ENCODE assay signal across 23 cellular contexts in the genomic region with DNA sequence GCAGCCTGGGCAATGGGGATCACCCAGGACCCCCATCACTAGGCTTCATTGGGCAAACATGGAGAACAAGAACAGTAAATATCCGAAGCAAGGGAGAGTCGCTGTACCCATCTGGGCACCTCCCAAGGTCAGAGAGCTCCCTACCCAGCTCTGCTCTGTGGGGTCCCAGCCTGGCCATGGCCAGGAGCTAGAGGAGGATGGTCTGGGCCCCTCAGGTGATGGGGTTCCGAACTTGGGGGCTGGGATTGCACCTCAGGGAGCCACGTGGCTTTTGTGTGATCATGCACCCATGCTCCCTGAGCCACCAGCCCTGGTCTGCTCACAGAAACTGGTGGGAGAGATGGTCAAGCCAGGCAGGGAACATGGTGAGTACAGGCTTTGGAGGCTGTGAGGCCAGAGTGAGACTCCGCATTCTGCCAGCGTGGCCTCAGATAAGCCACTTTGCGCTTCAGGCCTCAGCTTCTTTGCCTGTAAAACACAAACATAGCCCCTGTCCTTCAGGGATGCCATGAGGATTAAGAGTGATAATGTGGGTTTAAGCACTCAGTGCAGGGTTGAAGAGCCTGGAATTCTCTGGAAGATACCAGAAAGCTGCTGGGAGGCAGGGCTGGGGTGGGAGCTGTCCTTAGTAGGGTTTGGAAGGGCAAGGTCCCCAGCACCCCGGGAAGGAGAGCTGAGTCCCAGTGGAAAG. TPM values are rescaled to one million over a fixed set of nuclear protein-coding genes. Genes with fewer than 3 reads are reported as not detected.
"Had no signal": no experiment of that assay in that cellular context is flagged by ENCODE, and none has a peak within 500 bp of the region (broad histone marks: within the 10 kb centered on the region; RNA-seq: fewer than 3 reads in every experiment).

No MANE protein-coding gene starts in this region.

- H3K4me1 ChIP-seq: prostate gland had no signal

- H3K4me3 ChIP-seq: body of pancreas, colonic mucosa, left ventricle myocardium inferior, prostate gland, stomach, thoracic aorta had no signal

- H3K27ac Mint-ChIP-seq: activated CD4-positive, alpha-beta T cell treated with anti-CD3 and anti-CD28 coated beads for 36 hours; activated naive CD4-positive, alpha-beta T cell treated with anti-CD3 and anti-CD28 coated beads, Interleukin-2, amount 50 U/mL, for 24 hours; memory B cell; naive thymus-derived CD8-positive, alpha-beta T cell; T-cell had no signal

- H3K27me3 ChIP-seq: body of pancreas had no signal

- DNase-seq: activated CD4-positive, alpha-beta memory T cell treated with anti-CD3 and anti-CD28 coated beads, Interleukin-2, amount 10 ng/mL, durations not matched to agents 7 days and 5 days; activated CD4-positive, alpha-beta T cell treated with anti-CD3 and anti-CD28 coated beads for 36 hours; activated effector memory CD4-positive, alpha-beta T cell treated with anti-CD3 and anti-CD28 coated beads, Interleukin-2, amount 50 U/mL, for 16 hours; activated T-cell treated with anti-CD3 and anti-CD28 coated beads, Interleukin-2, amount 50 U/mL, for 4 hours; amniotic stem cell; body of pancreas; central memory CD4-positive, alpha-beta T cell; colonic mucosa; hypothalamus; left ventricle myocardium inferior; naive thymus-derived CD8-positive, alpha-beta T cell; nucleus accumbens; stimulated activated CD4-positive, alpha-beta T cell treated with anti-CD3 and anti-CD28 coated beads, Interleukin-1b, Interleukin-23, amount 100 ng/mL, for 48 hours; stomach; T-cell had no signal

- H3K27ac ChIP-seq: body of pancreas, colonic mucosa, left ventricle myocardium inferior, prostate gland, stomach, thoracic aorta had no signal

- H3K36me3 ChIP-seq: colonic mucosa, left ventricle myocardium inferior, prostate gland, stomach, thoracic aorta had no signal

- H3K9me3 ChIP-seq: body of pancreas, colonic mucosa, left ventricle myocardium inferior, prostate gland, stomach, thoracic aorta had no signal

- H3K9me3 Mint-ChIP-seq: activated CD4-positive, alpha-beta memory T cell treated with anti-CD3 and anti-CD28 coated beads, Interleukin-2, amount 10 ng/mL, durations not matched to agents 7 days and 5 days; activated naive CD4-positive, alpha-beta T cell treated with anti-CD3 and anti-CD28 coated beads, Interleukin-2, amount 50 U/mL, for 24 hours; activated T-cell treated with anti-CD3 and anti-CD28 coated beads, Interleukin-2, amount 50 U/mL, for 4 hours; memory B cell; naive thymus-derived CD8-positive, alpha-beta T cell; T-cell had no signal

- H3K4me3 Mint-ChIP-seq: activated CD4-positive, alpha-beta memory T cell treated with anti-CD3 and anti-CD28 coated beads, Interleukin-2, amount 10 ng/mL, durations not matched to agents 7 days and 5 days; activated CD4-positive, alpha-beta T cell treated with anti-CD3 and anti-CD28 coated beads for 36 hours; activated naive CD4-positive, alpha-beta T cell treated with anti-CD3 and anti-CD28 coated beads, Interleukin-2, amount 50 U/mL, for 24 hours; activated T-cell treated with anti-CD3 and anti-CD28 coated beads, Interleukin-2, amount 50 U/mL, for 4 hours; memory B cell; naive thymus-derived CD8-positive, alpha-beta T cell; T-cell had no signal

- H3K36me3 Mint-ChIP-seq: activated naive CD4-positive, alpha-beta T cell treated with anti-CD3 and anti-CD28 coated beads, Interleukin-2, amount 50 U/mL, for 24 hours; memory B cell; naive thymus-derived CD8-positive, alpha-beta T cell; T-cell had no signal

RNA-seq across cellular contexts. Expression of gene NMUR1, which starts 3.0 kb away (rescaled TPM):
- total RNA-seq: activated CD4-positive, alpha-beta T cell treated with anti-CD3 and anti-CD28 coated beads for 36 hours; kidney epithelial cell had no signal

RNA-seq across cellular contexts. Expression of gene TEX44, which starts 59.4 kb away (rescaled TPM):
- total RNA-seq: activated CD4-positive, alpha-beta memory T cell treated with anti-CD3 and anti-CD28 coated beads, Interleukin-2, amount 10 ng/mL, durations not matched to agents 7 days and 5 days; activated CD4-positive, alpha-beta T cell treated with anti-CD3 and anti-CD28 coated beads for 36 hours; activated T-cell treated with anti-CD3 and anti-CD28 coated beads, Interleukin-2, amount 50 U/mL, for 4 hours; body of pancreas; colonic mucosa; esophagus mucosa; kidney epithelial cell; left ventricle myocardium inferior; mucosa of gallbladder; naive thymus-derived CD8-positive, alpha-beta T cell; sciatic nerve; stomach; T-cell; thoracic aorta had no signal
